In the genomic region with DNA sequence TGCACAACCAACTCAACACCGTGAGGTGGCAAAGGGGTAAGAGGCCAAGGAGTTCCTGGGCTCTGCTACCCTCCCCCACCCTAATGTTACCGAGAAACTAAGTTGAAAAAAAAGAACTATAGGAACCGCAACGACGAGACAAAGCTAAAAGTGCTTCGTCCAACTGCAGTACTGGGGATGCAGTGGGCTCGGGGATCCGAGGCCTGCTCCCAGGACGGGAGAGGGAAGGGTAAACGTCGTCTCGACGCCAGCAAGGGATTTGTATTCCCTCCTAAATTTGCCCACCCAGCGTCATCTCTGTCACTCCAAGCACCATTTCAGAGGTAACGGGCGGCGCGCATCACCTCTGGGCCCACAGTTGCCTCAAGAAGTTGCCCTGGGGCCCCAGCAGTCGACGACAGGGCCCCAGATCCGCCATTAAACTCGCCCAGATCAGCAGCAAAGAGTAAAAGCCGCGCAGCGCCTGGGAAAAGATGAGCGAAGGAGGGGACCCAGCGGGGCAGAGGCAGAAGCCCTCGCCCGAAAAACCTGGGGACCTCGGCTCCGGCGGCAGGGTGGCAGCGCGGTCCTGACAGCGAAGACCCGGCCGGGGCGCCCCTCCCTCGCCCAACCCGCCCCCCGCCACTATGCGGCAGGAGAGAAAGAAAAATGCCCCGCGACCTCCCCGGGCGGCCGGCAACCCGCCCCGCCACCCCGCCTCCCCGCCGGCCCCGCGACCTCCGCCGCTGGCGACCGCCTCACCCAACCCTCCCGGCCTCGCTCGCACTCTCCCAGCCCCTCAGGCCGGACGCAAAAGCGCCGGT, we compare ENCODE assay signal across 8 cellular contexts. TPM values are rescaled to one million over a fixed set of nuclear protein-coding genes. Genes with fewer than 3 reads are reported as not detected.
A peak's percentile ranks its signal among the peaks of the same experiment; 100 is the strongest.
DNase-seq lines count a peak whose midpoint lies in the region; TF ChIP-seq lines count a peak whose summit lies in the region.

No MANE protein-coding gene starts in this region.

- peaks cover 9% of the 10 kb centered on the region for H3K23me2 ChIP-seq in H9 (ENCODE audit: insufficient read length, low read depth, low read length, poor library complexity, severe bottlenecking)

- H3K79me2 ChIP-seq in DOHH2 (ENCODE audit: control insufficient read depth, low read length) (peaks cover 73% of the 10 kb centered on the region), H9 (ENCODE audit: insufficient read depth, low read length) (peaks cover 6% of the 10 kb centered on the region; the same call in 1 of the 2 replicates)

- no peak overlapping the region for H3K56ac ChIP-seq in H9 (ENCODE audit: insufficient read length, low read depth, low read length)

- H3K4me3 ChIP-seq in DOHH2 (ENCODE audit: low read length) (peak overlapping the region; percentile 92), fibroblast of pulmonary artery (replicated peaks; ENCODE audit: low read depth, low read length) (peak overlapping the region; percentile 71)

- H3K4me1 Mint-ChIP-seq in H9 = peaks cover 23 to 26% of the 10 kb centered on the region in 2 experiments
- peaks cover 39% of the 10 kb centered on the region for H3K4me1 Mint-ChIP-seq in neural crest cell

- H3K9ac ChIP-seq in H9 (ENCODE audit: extremely low read depth, insufficient read length, low read length) = peak overlapping the region; percentile 58

- no peak overlapping the region for H3K4ac ChIP-seq in H9 (ENCODE audit: low read depth, low read length)

- WGBS in H9 (ENCODE audit: extremely low coverage, insufficient read length, low lambda C conversion rate) = no CpG with 5 or more reads among the region's 65 CpGs

- H4K20me1 ChIP-seq in DOHH2 (ENCODE audit: control insufficient read depth, insufficient read depth, low read depth, low read length) = no peaks in the 10 kb centered on the region
- H4K20me1 ChIP-seq in H9 (ENCODE audit: control insufficient read depth, insufficient read depth, insufficient read length) = no peaks in the 10 kb centered on the region

- H4K8ac ChIP-seq in H9 (replicated peaks; ENCODE audit: insufficient read length, low read depth, low read length) = no peak overlapping the region

- H2BK15ac ChIP-seq in H9 (ENCODE audit: low read depth, low read length) = no peak overlapping the region

- H2BK12ac ChIP-seq in H9 (ENCODE audit: insufficient read length, low read depth, low read length) = no peak overlapping the region

- H3K14ac ChIP-seq in H9 (ENCODE audit: insufficient read depth, low read length) = peak overlapping the region; percentile 4; the same call in 1 of the 2 replicates

- no peak overlapping the region for H3K18ac ChIP-seq in H9 (ENCODE audit: insufficient read length, low read depth, low read length)

- H3K4me2 ChIP-seq in DOHH2 (ENCODE audit: low read length) (peak overlapping the region; percentile 83), H9 (ENCODE audit: insufficient read depth, insufficient read length, low read length) (peak overlapping the region; percentile 73)

- H3K9me3 ChIP-seq in DOHH2 (ENCODE audit: control insufficient read depth, insufficient read depth, low read length) (no peaks in the 10 kb centered on the region), H9 (ENCODE audit: control insufficient read depth, low read depth, low read length) (no peaks in the 10 kb centered on the region)

- H3K4me1 ChIP-seq in DOHH2 (ENCODE audit: control insufficient read depth, low read length) (peaks cover 24% of the 10 kb centered on the region), H9 (ENCODE audit: insufficient read depth, low read length) (peaks cover 1% of the 10 kb centered on the region; the same call in 1 of the 2 replicates)

- H3F3A ChIP-seq in DOHH2 (ENCODE audit: control insufficient read depth, insufficient read depth) = peaks cover 5% of the 10 kb centered on the region; the same call in 1 of the 2 replicates

- H3K9me3 Mint-ChIP-seq in H9 = no peaks in the 10 kb centered on the region; a peak in 2 of 5 replicates
- H3K9me3 Mint-ChIP-seq in neural crest cell = no peaks in the 10 kb centered on the region

- H3K27me3 Mint-ChIP-seq in H9 (ENCODE audit: low read depth) (no peaks in the 10 kb centered on the region), neural crest cell (ENCODE audit: low read depth) (no peaks in the 10 kb centered on the region)

- H2BK120ac ChIP-seq in H9 (ENCODE audit: low read depth, low read length, poor library complexity, severe bottlenecking) = no peak overlapping the region

- H2BK5ac ChIP-seq in H9 (ENCODE audit: insufficient read length, low read length) = no peak overlapping the region

- TF ChIP-seq CTCF in DOHH2 (IDR thresholded peaks at IDR 0.05; ENCODE audit: low read depth, low read length, poor library complexity, severe bottlenecking) (no peak), H9 (conservative IDR thresholded peaks at IDR 0.05) (no peak), fibroblast of pulmonary artery (IDR thresholded peaks at IDR 0.05; ENCODE audit: low read length, missing control alignments) (no peak), neural crest cell (conservative IDR thresholded peaks at IDR 0.05) (no peak)

- no peak overlapping the region for H3T11ph ChIP-seq in H9 (ENCODE audit: low read length)

- DNase-seq in H9 (peak; percentile 36), NOMO-1 treated with dmso at 0.1 percent for 144 hours (lab: John Stamatoyannopoulos, UW; ENCODE audit: unreplicated experiment) (peak; percentile 55), fibroblast of pulmonary artery (ENCODE audit: low read depth) (peak; percentile 16), neural crest cell (ENCODE audit: low read depth, low spot score) (peak; percentile 21), substantia nigra (lab: John Stamatoyannopoulos, UW) (peak in 39 of 49 donors; percentile 22 to 76 (median 50)), DMS153 treated with DMSO at 0.1 percent for 48 hours (lab: John Stamatoyannopoulos, UW; ENCODE audit: unreplicated experiment) (no peak)
- DNase-seq in activated T-helper 1 cell treated with anti-CD3 and anti-CD28 coated beads, Interleukin-2, amount 50 U/mL, for 16 hours (ENCODE audit: low read depth in 1 of 2, low spot score in 1 of 2) = peak; percentile 20 to 28

- H2AK5ac ChIP-seq in H9 (ENCODE audit: insufficient read length, low read length) = no peak overlapping the region

- no peak overlapping the region for H2AFZ ChIP-seq in H9 (ENCODE audit: low read length)

- H3K4me3 Mint-ChIP-seq in H9 = peak overlapping the region; percentile 93 to 98
- peak overlapping the region; percentile 98 for H3K4me3 Mint-ChIP-seq in neural crest cell

- H3K79me1 ChIP-seq in H9 (ENCODE audit: insufficient read depth, low read depth, low read length, poor library complexity, severe bottlenecking) = no peaks in the 10 kb centered on the region

- H2BK20ac ChIP-seq in H9 (ENCODE audit: low read depth, low read length, poor library complexity, severe bottlenecking) = no peak overlapping the region

- no peak overlapping the region for H4K5ac ChIP-seq in H9 (ENCODE audit: insufficient read length, low read depth, low read length)

- H3K27me3 ChIP-seq in DOHH2 (ENCODE audit: control insufficient read depth, low read length) (no peaks in the 10 kb centered on the region), H9 (ENCODE audit: insufficient read depth, low read length) (no peaks in the 10 kb centered on the region)

- no peaks in the 10 kb centered on the region for H3K9me2 ChIP-seq in DOHH2 (replicated peaks; ENCODE audit: control insufficient read depth, low read length)

- H3K36me3 ChIP-seq in DOHH2 (ENCODE audit: control insufficient read depth, low read length) = peaks cover 24% of the 10 kb centered on the region

- H3K27ac ChIP-seq in DOHH2 (ENCODE audit: low read depth, low read length) (peak overlapping the region; percentile 92), H9 (ENCODE audit: insufficient read length, low read depth, low read length) (no peak overlapping the region), substantia nigra (ENCODE audit: low read depth, low read length, poor library complexity, severe bottlenecking) (peak overlapping the region; percentile 90)

- no peak overlapping the region for H3K23ac ChIP-seq in H9 (ENCODE audit: insufficient read length, low read depth, low read length)

- H4K91ac ChIP-seq in H9 (ENCODE audit: insufficient read length, low read depth, low read length) = no peak overlapping the region

- H3K36me3 Mint-ChIP-seq in H9 (ENCODE audit: insufficient read depth in 1 of 3, low read depth in 3 of 3) (peaks cover 13 to 29% (median 22%) of the 10 kb centered on the region in 3 experiments), neural crest cell (ENCODE audit: low read depth) (peaks cover 7% of the 10 kb centered on the region)

- H3K27ac Mint-ChIP-seq in H9 (peak overlapping the region; percentile 93 to 97 (median 95); a peak in 6 of 7 replicates), neural crest cell (ENCODE audit: unreplicated experiment) (peak overlapping the region; percentile 99)

RNA-seq across cellular contexts. Expression of a gene that starts 0.7 kb away (rescaled TPM):
- 11.8 and 12.6 TPM in 2 replicates for total RNA-seq in H9 (2021)
- total RNA-seq in neural crest cell = 13.8 and 15.3 TPM in 2 replicates
